Comparison of ENCODE assay signal across 1 cellular context in genomic region chr22:32482708-32483107, GRCh38.
TF ChIP-seq lines count a peak whose summit lies in the region.

No MANE protein-coding gene starts in this region.

TF ChIP-seq in IMR-90, 13 proteins besides CTCF, POLR2A, EP300 and RAD21 (continued from another document):
- TF ChIP-seq CEBPB (IDR thresholded peaks at IDR 0.05; ENCODE audit: low read depth, low read length), result no peak
- no peak for TF ChIP-seq SMC3 (IDR thresholded peaks at IDR 0.05; ENCODE audit: low read depth, low read length)
- TF ChIP-seq CHD1 (IDR thresholded peaks at IDR 0.05; ENCODE audit: low read depth, low read length), result no peak
- no peak for TF ChIP-seq MAFK (IDR thresholded peaks at IDR 0.05; ENCODE audit: low read depth, low read length)
